Comparison of ENCODE assay signal across 8 cellular contexts in the genomic region with DNA sequence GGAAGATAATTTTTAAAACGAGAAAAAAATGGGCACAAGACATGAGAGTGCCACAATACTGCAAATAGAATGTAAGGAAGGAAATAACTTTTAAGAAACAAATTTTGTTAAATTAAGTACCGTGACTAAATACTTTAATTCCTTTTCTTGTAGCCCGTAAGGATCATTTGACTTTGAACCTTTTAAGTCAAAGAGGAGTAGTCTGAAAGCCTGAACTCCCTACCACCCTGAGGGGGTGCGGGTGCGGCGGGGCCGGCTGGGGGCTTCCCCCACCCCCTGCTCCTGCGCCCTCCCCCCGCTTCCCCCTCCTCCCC. TPM values are rescaled to one million over a fixed set of nuclear protein-coding genes. Genes with fewer than 3 reads are reported as not detected.
A peak's percentile ranks its signal among the peaks of the same experiment; 100 is the strongest.
DNase-seq lines count a peak whose midpoint lies in the region; ATAC-seq, FAIRE-seq and TF ChIP-seq lines count a peak whose summit lies in the region.

No MANE protein-coding gene starts in this region.

- H3K4me3 ChIP-seq in HUES6 (ENCODE audit: low read depth, low read length) (peak overlapping the region; percentile 60), adipocyte (ENCODE audit: low read length) (peak overlapping the region; percentile 92), kidney (ENCODE audit: low read length in 2 of 2) (peak overlapping the region; percentile 47 to 88)

- FAIRE-seq in kidney (lab: Jason Lieb, UNC) = no peak

- peak overlapping the region; percentile 34; the same call in 1 of the 2 replicates for H3K27ac ChIP-seq in HUES6 (ENCODE audit: low read depth, low read length)
- H3K27ac ChIP-seq in kidney (ENCODE audit: low read depth in 2 of 2, low read length in 2 of 2) = peak overlapping the region in 1 of 2 donors; percentile 93

- no peak for ATAC-seq in stimulated activated memory B cell treated with anti-CD40 and anti-IgM and Interleukin-4, amounts not matched to agents 10 μg/mL and 1 μg/mL and 100 μg/mL, for 72 hours

- H3K4me1 ChIP-seq in HUES6 (ENCODE audit: control insufficient read depth, insufficient read depth, low read length) (peaks cover 52% of the 10 kb centered on the region), adipocyte (ENCODE audit: control insufficient read depth, insufficient read depth, low read length) (peaks cover 58% of the 10 kb centered on the region), kidney (ENCODE audit: control insufficient read depth in 1 of 2, insufficient read depth in 1 of 2, low read depth in 1 of 2, low read length in 2 of 2) (peaks cover 4 to 6% of the 10 kb centered on the region in 2 donors)

- H3K9me3 ChIP-seq in HUES6 (ENCODE audit: control insufficient read depth, insufficient read depth, low read depth, low read length) (peaks cover 11% of the 10 kb centered on the region), adipocyte (ENCODE audit: control insufficient read depth, low read length) (no peaks in the 10 kb centered on the region), kidney (ENCODE audit: control insufficient read depth in 1 of 2, low read length in 2 of 2) (no peaks in the 10 kb centered on the region)

- peaks cover 13% of the 10 kb centered on the region for H3K36me3 Mint-ChIP-seq in stimulated activated memory B cell treated with anti-CD40 and anti-IgM and Interleukin-4, amounts not matched to agents 10 μg/mL and 1 μg/mL and 100 μg/mL, for 72 hours

- H3K27me3 ChIP-seq in HUES6 (ENCODE audit: control insufficient read depth, insufficient read depth, low read length) (no peaks in the 10 kb centered on the region), adipocyte (replicated peaks; ENCODE audit: control insufficient read depth, insufficient read depth, low read length) (no peaks in the 10 kb centered on the region)

- H3K4me3 Mint-ChIP-seq in stimulated activated memory B cell treated with anti-CD40 and anti-IgM and Interleukin-4, amounts not matched to agents 10 μg/mL and 1 μg/mL and 100 μg/mL, for 72 hours = peak overlapping the region; percentile 69

- peaks cover 8% of the 10 kb centered on the region for H3K4me1 Mint-ChIP-seq in stimulated activated memory B cell treated with anti-CD40 and anti-IgM and Interleukin-4, amounts not matched to agents 10 μg/mL and 1 μg/mL and 100 μg/mL, for 72 hours

- H3K9ac ChIP-seq in HUES6 (ENCODE audit: low read length) (peak overlapping the region; percentile 31), adipocyte (ENCODE audit: low read length) (peak overlapping the region; percentile 87), kidney (ENCODE audit: low read length in 2 of 2) (no peak overlapping the region)

- no peaks in the 10 kb centered on the region for H3K27me3 Mint-ChIP-seq in stimulated activated memory B cell treated with anti-CD40 and anti-IgM and Interleukin-4, amounts not matched to agents 10 μg/mL and 1 μg/mL and 100 μg/mL, for 72 hours

- DNase-seq in adipocyte (ENCODE audit: low read depth) (no peak), kidney (no peak), NCI-H526 treated with DMSO at 0.1 percent for 48 hours (lab: John Stamatoyannopoulos, UW) (no peak), kidney glomerular epithelial cell (lab: John Stamatoyannopoulos, UW) (no peak), A172 (ENCODE audit: low spot score) (no peak), NCI-H1092 treated with DMSO at 0.1 percent for 48 hours (lab: John Stamatoyannopoulos, UW) (no peak)

- peaks cover 3% of the 10 kb centered on the region for H3K9me3 Mint-ChIP-seq in stimulated activated memory B cell treated with anti-CD40 and anti-IgM and Interleukin-4, amounts not matched to agents 10 μg/mL and 1 μg/mL and 100 μg/mL, for 72 hours

- TF ChIP-seq CTCF in kidney (IDR thresholded peaks at IDR 0.05; ENCODE audit: borderline replicate concordance, extremely low read depth, insufficient read depth) = no peak

- no peak overlapping the region for H3K27ac Mint-ChIP-seq in stimulated activated memory B cell treated with anti-CD40 and anti-IgM and Interleukin-4, amounts not matched to agents 10 μg/mL and 1 μg/mL and 100 μg/mL, for 72 hours

- intact Hi-C loops in kidney (cut with DNase I) = no loop called here

- H3K36me3 ChIP-seq in HUES6 (ENCODE audit: control insufficient read depth, insufficient read depth, low read length) (no peaks in the 10 kb centered on the region), adipocyte (ENCODE audit: control insufficient read depth, insufficient read depth, low read length, severe bottlenecking) (no peaks in the 10 kb centered on the region), kidney (ENCODE audit: control insufficient read depth in 1 of 2, insufficient read depth in 2 of 2, low read length in 2 of 2) (no peaks in the 10 kb centered on the region)

RNA-seq across cellular contexts. Expression of a gene that starts 0.2 kb away (rescaled TPM):
- total RNA-seq in kidney = 56.1 TPM
- polyA plus RNA-seq in kidney (ENCODE audit: insufficient read depth, low read depth, low replicate concordance) = 3.5 TPM
- total RNA-seq in A172 (2014; rRNA removed; shearing (Covaris generic)) = 15.5 and 21.3 TPM in 2 replicates

Comparison
In these comparisons a context has a peak if more than half of its experiments do, and no peak if none do; other contexts are left out.
1. H3K9ac ChIP-seq: peak in HUES6 (single experiment) and adipocyte (single experiment); none in kidney (0 of 2).
2. Peak in every context shown above with its lines, with median percentiles within 50 percentile points of each other: H3K4me3 ChIP-seq.